14 cellular contexts compared by ENCODE assay signal in the genomic region with DNA sequence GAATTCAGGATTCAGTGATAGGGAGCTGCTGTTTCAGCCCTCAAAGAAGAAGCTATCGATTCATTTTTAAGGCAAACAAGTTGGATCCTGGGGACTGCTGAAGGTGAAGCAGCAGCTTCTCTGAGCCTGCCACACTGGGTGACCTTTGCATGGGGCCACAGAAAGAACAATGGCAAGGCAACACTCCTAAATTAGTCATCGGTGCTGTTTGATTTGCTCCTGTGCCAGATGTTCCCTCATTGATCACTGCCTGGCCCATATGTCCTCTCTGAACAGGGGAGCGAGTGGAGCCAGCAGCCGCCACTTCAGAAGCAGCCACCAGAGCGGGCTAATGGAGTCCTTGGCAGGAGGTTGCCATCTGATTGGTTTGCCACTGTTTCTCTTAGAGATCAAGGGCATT.
DNase-seq lines count a peak whose midpoint lies in the region; ATAC-seq and TF ChIP-seq lines count a peak whose summit lies in the region.
"Had no signal": no experiment of that assay in that cellular context is flagged by ENCODE, and none has a peak within 500 bp of the region (broad histone marks: within the 10 kb centered on the region; RNA-seq: fewer than 3 reads in every experiment).

No MANE protein-coding gene starts in this region.

- intact Hi-C loops in activated CD8-positive, alpha-beta T cell treated with anti-CD3 and anti-CD28 coated beads for 36 hours (cut with micrococcal nuclease), result no loop called here
- intact Hi-C loops in right cardiac atrium (cut with DNase I), result no loop called here

- H3K4me1 ChIP-seq in foreskin keratinocyte (peaks cover 39% of the 10 kb centered on the region), right cardiac atrium (ENCODE audit: control insufficient read depth, insufficient read depth, low read length) (no peaks in the 10 kb centered on the region)
- H3K4me1 ChIP-seq: testis had no signal

- H3K27ac Mint-ChIP-seq in activated CD8-positive, alpha-beta T cell treated with anti-CD3 and anti-CD28 coated beads for 36 hours, result no peak overlapping the region
- H3K27ac Mint-ChIP-seq: activated naive CD4-positive, alpha-beta T cell treated with anti-CD3 and anti-CD28 coated beads for 36 hours had no signal

- no peaks in the 10 kb centered on the region for H3K27me3 ChIP-seq in foreskin keratinocyte
- H3K27me3 ChIP-seq in right cardiac atrium (ENCODE audit: control insufficient read depth, insufficient read depth), result no peaks in the 10 kb centered on the region
- H3K27me3 ChIP-seq: testis had no signal

- WGBS in right cardiac atrium, result 82% methylated on average over 5 of the region's 5 CpGs

- no peaks in the 10 kb centered on the region for H3K9me3 Mint-ChIP-seq in activated CD8-positive, alpha-beta T cell treated with anti-CD3 and anti-CD28 coated beads for 36 hours
- H3K9me3 Mint-ChIP-seq: activated naive CD4-positive, alpha-beta T cell treated with anti-CD3 and anti-CD28 coated beads for 36 hours had no signal

- DNase-seq in DMS 273 (lab: John Stamatoyannopoulos, UW; ENCODE audit: unreplicated experiment), result peak; percentile 86
- DNase-seq in NCI-H1105 treated with DMSO at 0.1 percent for 48 hours (lab: John Stamatoyannopoulos, UW), result peak; percentile 85
- DNase-seq in NCI-H69 (lab: John Stamatoyannopoulos, UW), result peak; percentile 90
- DNase-seq in foreskin keratinocyte, result no peak
- DNase-seq in activated CD8-positive, alpha-beta T cell treated with anti-CD3 and anti-CD28 coated beads for 36 hours, result no peak
- no peak for DNase-seq in right cardiac atrium
- DNase-seq in hepatic stellate cell (ENCODE audit: low spot score), result no peak
- DNase-seq: activated naive CD4-positive, alpha-beta T cell treated with anti-CD3 and anti-CD28 coated beads for 36 hours; DND-41; kidney glomerular epithelial cell; testis had no signal

- no peaks in the 10 kb centered on the region for H3K27me3 Mint-ChIP-seq in activated CD8-positive, alpha-beta T cell treated with anti-CD3 and anti-CD28 coated beads for 36 hours

- H3K9me3 ChIP-seq in right cardiac atrium (ENCODE audit: control insufficient read depth, low read length), result no peaks in the 10 kb centered on the region
- H3K9me3 ChIP-seq: testis had no signal

- no peak overlapping the region for H3K4me3 ChIP-seq in right cardiac atrium (ENCODE audit: low read length)
- H3K4me3 ChIP-seq: cardiac muscle cell, testis had no signal

- H3K27ac ChIP-seq in foreskin keratinocyte (peak overlapping the region; percentile 90), right cardiac atrium (ENCODE audit: low read length) (no peak overlapping the region)
- H3K27ac ChIP-seq: cardiac muscle cell, parathyroid adenoma, testis had no signal

- CTCF ChIA-PET in activated CD8-positive, alpha-beta T cell treated with anti-CD3 and anti-CD28 coated beads for 36 hours (lab: Charles Lee), result no interaction called here

- no peak overlapping the region for H3K4me3 Mint-ChIP-seq in activated CD8-positive, alpha-beta T cell treated with anti-CD3 and anti-CD28 coated beads for 36 hours
- H3K4me3 Mint-ChIP-seq: activated naive CD4-positive, alpha-beta T cell treated with anti-CD3 and anti-CD28 coated beads for 36 hours had no signal

- ATAC-seq in foreskin keratinocyte (no peak), right cardiac atrium (no peak), GM21381 (IDR thresholded peaks at IDR 0.05; ENCODE audit: unreplicated experiment) (no peak)
- ATAC-seq in activated CD8-positive, alpha-beta T cell treated with anti-CD3 and anti-CD28 coated beads for 36 hours, result no peak

- POLR2A ChIA-PET in activated CD8-positive, alpha-beta T cell treated with anti-CD3 and anti-CD28 coated beads for 36 hours (lab: Charles Lee), result no interaction called here

- no peaks in the 10 kb centered on the region for H3K4me1 Mint-ChIP-seq in activated CD8-positive, alpha-beta T cell treated with anti-CD3 and anti-CD28 coated beads for 36 hours (ENCODE audit: low read depth)

- H3K36me3 Mint-ChIP-seq in activated CD8-positive, alpha-beta T cell treated with anti-CD3 and anti-CD28 coated beads for 36 hours (ENCODE audit: low read depth), result no peaks in the 10 kb centered on the region

- no peak for TF ChIP-seq CTCF in foreskin keratinocyte (conservative IDR thresholded peaks at IDR 0.05)
- TF ChIP-seq CTCF in activated CD8-positive, alpha-beta T cell treated with anti-CD3 and anti-CD28 coated beads for 36 hours (IDR thresholded peaks at IDR 0.05), result no peak

Comparison
In these comparisons a context has a peak if more than half of its experiments do, and no peak if none do; other contexts are left out.
1. DNase-seq: peak in DMS 273 (single experiment), NCI-H1105 treated with DMSO at 0.1 percent for 48 hours (single experiment) and NCI-H69 (single experiment); none in foreskin keratinocyte (0 of 2), activated CD8-positive, alpha-beta T cell treated with anti-CD3 and anti-CD28 coated beads for 36 hours (single experiment), right cardiac atrium (0 of 3) and hepatic stellate cell (single experiment).